ENCODE assay signal across 22 cellular contexts in the genomic region with DNA sequence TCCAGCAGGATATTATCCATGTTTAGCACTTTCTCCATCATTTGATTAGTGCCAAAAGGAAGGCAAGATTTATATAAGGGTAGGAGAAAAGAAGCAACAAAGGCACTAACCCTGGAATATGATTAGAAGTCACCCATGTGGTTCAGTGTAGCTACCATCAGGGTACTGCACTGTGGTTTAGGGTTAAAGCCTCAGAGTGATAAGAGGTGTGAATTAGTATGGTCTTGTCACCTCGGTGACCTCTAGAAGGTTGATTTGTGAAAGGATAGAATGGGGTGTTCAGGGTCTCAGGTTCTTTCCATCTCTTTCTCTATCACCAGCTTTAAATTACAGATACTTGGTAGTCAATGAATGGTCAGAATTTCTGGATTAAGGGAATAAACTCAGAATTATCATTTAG.
"Had no signal": no experiment of that assay in that cellular context is flagged by ENCODE, and none has a peak within 500 bp of the region (broad histone marks: within the 10 kb centered on the region; RNA-seq: fewer than 3 reads in every experiment).

No MANE protein-coding gene starts in this region.

- H3K4me1 Mint-ChIP-seq: IgD-negative memory B cell, T-cell had no signal

- H3K27me3 Mint-ChIP-seq: T-cell had no signal

- H3K9ac ChIP-seq: KMS-11, SK-N-SH had no signal

- H3K4me2 ChIP-seq: KMS-11, SK-N-SH had no signal

- H3K27ac Mint-ChIP-seq: IgD-negative memory B cell, T-cell had no signal

- ATAC-seq: K562, Panc1, T-cell had no signal

- H3K4me3 Mint-ChIP-seq: IgD-negative memory B cell, T-cell had no signal

- H3K27ac ChIP-seq: HL-60, KMS-11, RWPE1 had no signal

- H3K4me3 ChIP-seq: K562 had no signal

- DNase-seq: Kasumi-1, MM.1S, NCI-H1092 treated with DMSO at 0.1 percent for 48 hours, NCI-H1436 treated with DMSO at 0.1 percent for 48 hours, NCI-H1694, NCI-H1930, NCI-H2081, NCI-H2107, NCI-H2227 treated with DMSO at 0.1 percent for 48 hours, NCI-H524, NCI-H69, NCI-H774, SHP77, SK-N-SH, SW 1271, T-cell had no signal

- H3K36me3 Mint-ChIP-seq: IgD-negative memory B cell had no signal
